Comparison of ENCODE assay signal across 1 cellular context in genomic region chrX:12292996-12293765, GRCh38.
TF ChIP-seq lines count a peak whose summit lies in the region.

No MANE protein-coding gene starts in this region.

TF ChIP-seq in IMR-90, 13 proteins besides CTCF, POLR2A, EP300 and RAD21:
- TF ChIP-seq, protein P1, sequence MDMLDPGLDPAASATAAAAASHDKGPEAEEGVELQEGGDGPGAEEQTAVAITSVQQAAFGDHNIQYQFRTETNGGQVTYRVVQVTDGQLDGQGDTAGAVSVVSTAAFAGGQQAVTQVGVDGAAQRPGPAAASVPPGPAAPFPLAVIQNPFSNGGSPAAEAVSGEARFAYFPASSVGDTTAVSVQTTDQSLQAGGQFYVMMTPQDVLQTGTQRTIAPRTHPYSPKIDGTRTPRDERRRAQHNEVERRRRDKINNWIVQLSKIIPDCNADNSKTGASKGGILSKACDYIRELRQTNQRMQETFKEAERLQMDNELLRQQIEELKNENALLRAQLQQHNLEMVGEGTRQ (IDR thresholded peaks at IDR 0.05; ENCODE audit: low read depth, low read length), result no peak
- TF ChIP-seq CEBPB (IDR thresholded peaks at IDR 0.05; ENCODE audit: low read depth, low read length), result peak; percentile 76
